18 cellular contexts compared by ENCODE assay signal in the genomic region with DNA sequence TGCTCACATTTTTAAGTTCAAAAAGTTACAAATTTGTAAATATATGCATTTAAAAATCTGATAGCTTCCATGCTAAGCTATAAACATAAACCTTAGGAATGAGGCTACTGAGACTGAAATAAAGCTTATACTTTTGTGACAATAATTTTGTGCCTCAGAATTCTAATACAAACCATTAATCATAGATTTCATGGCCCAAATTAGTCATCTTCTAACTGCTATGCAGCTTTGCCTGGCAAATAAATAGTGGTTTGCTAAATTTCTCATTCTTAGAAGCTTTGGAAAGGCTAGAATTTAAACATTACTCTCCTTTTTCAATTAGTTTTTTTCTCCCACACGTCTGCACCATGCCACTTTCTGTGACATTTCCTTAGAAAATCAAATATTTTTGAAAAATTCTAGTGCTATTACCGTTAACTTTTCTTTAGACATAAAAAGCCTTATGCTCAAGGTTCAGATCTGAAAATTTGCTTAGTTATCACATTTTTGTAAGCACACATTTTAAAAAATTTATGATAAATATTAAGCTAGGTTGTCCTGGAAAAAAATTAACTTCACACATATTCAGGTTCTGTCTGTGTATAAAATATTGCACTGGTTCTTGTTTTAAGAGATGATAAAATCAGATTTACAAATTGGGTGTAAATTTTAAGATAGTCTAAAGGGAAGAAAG. TPM values are rescaled to one million over a fixed set of nuclear protein-coding genes. Genes with fewer than 3 reads are reported as not detected.
DNase-seq lines count a peak whose midpoint lies in the region; ATAC-seq and TF ChIP-seq lines count a peak whose summit lies in the region.
"Had no signal": no experiment of that assay in that cellular context is flagged by ENCODE, and none has a peak within 500 bp of the region (broad histone marks: within the 10 kb centered on the region; RNA-seq: fewer than 3 reads in every experiment).

No MANE protein-coding gene starts in this region.

- H3K9ac ChIP-seq in IMR-90 (ENCODE audit: low read depth, low read length): no peak overlapping the region
- no peak overlapping the region for H3K9ac ChIP-seq in mammary epithelial cell (ENCODE audit: insufficient read depth, low read length)
- H3K9ac ChIP-seq: BLaER1, KMS-11 had no signal

- CTCF ChIA-PET in IMR-90 (lab: Yijun Ruan, JAX): no interaction called here
- CTCF ChIA-PET in mammary epithelial cell (lab: Charles Lee; ENCODE audit: low non-redundant PET): no interaction called here

- peak overlapping the region; percentile 66; the same call in 1 of the 2 replicates for H3K4me2 ChIP-seq in IMR-90 (ENCODE audit: low read depth, low read length)
- peak overlapping the region; percentile 73 for H3K4me2 ChIP-seq in mammary epithelial cell (ENCODE audit: insufficient read depth, low read depth, low read length)
- H3K4me2 ChIP-seq: BLaER1, KMS-11 had no signal

- no peak overlapping the region for H3K4me3 Mint-ChIP-seq in natural killer cell treated with Interleukin-12 subunit alpha and Interleukin-12 subunit beta and Interleukin-15 and Interleukin-18, amount 100 ng/mL, for 72 hours

- no TSS peak for BruUV-seq in IMR-90 (replicated peaks; lab: Mats Ljungman, UMichigan)
- no TSS peak for BruUV-seq in mammary epithelial cell (replicated peaks; lab: Mats Ljungman, UMichigan)

- intact Hi-C loops in IMR-90 (cut with micrococcal nuclease): no loop called here
- intact Hi-C loops in mammary epithelial cell (cut with micrococcal nuclease): no loop called here

- peak overlapping the region; percentile 92 for H2BK5ac ChIP-seq in IMR-90 (ENCODE audit: low read depth, low read length, poor library complexity, severe bottlenecking)

- H2BK120ac ChIP-seq in IMR-90 (ENCODE audit: low read depth, low read length): no peak overlapping the region

- H2BK20ac ChIP-seq in IMR-90 (ENCODE audit: low read depth, low read length): no peak overlapping the region

- no peaks in the 10 kb centered on the region for H3K9me3 Mint-ChIP-seq in natural killer cell treated with Interleukin-12 subunit alpha and Interleukin-12 subunit beta and Interleukin-15 and Interleukin-18, amount 100 ng/mL, for 72 hours

- POLR2A ChIA-PET in IMR-90 (lab: Charles Lee; ENCODE audit: unreplicated experiment): interaction anchor here (0.6 kb wide), 1 partner anchor 88 kb away, joined by 3 read pairs; no protein-coding TSS in a partner anchor

- no peaks in the 10 kb centered on the region for H3K27me3 ChIP-seq in IMR-90 (ENCODE audit: control insufficient read depth, insufficient read depth, low read length)
- no peaks in the 10 kb centered on the region for H3K27me3 ChIP-seq in mammary epithelial cell (ENCODE audit: insufficient read depth, low read length)
- H3K27me3 ChIP-seq: BLaER1, colonic mucosa had no signal

- peak overlapping the region in 1 of 2 experiments; percentile 29; a peak in 1 of 4 replicates for H4K8ac ChIP-seq in IMR-90 (ENCODE audit: low read depth in 2 of 2, low read length in 2 of 2)

- DNase-seq in AG08395 (ENCODE audit: low spot score) (peak; percentile 25), IMR-90 (peak; percentile 36), mammary epithelial cell (peak; percentile 19), iris pigment epithelial cell (ENCODE audit: low read depth) (peak; percentile 47), SIG-M5 (lab: John Stamatoyannopoulos, UW) (no peak)
- DNase-seq in natural killer cell treated with Interleukin-12 subunit alpha and Interleukin-12 subunit beta and Interleukin-15 and Interleukin-18, amount 100 ng/mL, for 72 hours (ENCODE audit: low spot score): no peak
- DNase-seq in NK-92 treated with Interleukin-12 subunit alpha and Interleukin-12 subunit beta, amount 100 ng/mL, for 24 hours (lab: John Stamatoyannopoulos, UW): no peak
- DNase-seq: activated CD4-positive, alpha-beta T cell treated with anti-CD3 and anti-CD28 coated beads, Interleukin-2, amount 50 U/mL, for 48 hours; activated T-cell treated with anti-CD3 and anti-CD28 coated beads, Interleukin-2, amount 50 U/mL, for 48 hours; colonic mucosa; DMS 273 treated with DMSO at 0.1 percent for 48 hours; erythroblast; NCI-H146; NCI-H446; psoas muscle had no signal

- no peak overlapping the region for H3K14ac ChIP-seq in IMR-90 (replicated peaks; ENCODE audit: low read depth, low read length)

- H3K27ac ChIP-seq in IMR-90 (ENCODE audit: insufficient read depth, low read length) (no peak overlapping the region), mammary epithelial cell (ENCODE audit: insufficient read depth, low read depth, low read length) (peak overlapping the region; percentile 54)
- H3K27ac ChIP-seq: BLaER1, colonic mucosa, KMS-11, psoas muscle had no signal

- TF ChIP-seq CTCF in IMR-90 (conservative IDR thresholded peaks at IDR 0.05; ENCODE audit: low read depth, low read length): no peak
- no peak for TF ChIP-seq CTCF in mammary epithelial cell (conservative IDR thresholded peaks at IDR 0.05 in 1 of 2, IDR thresholded peaks at IDR 0.05 in 1 of 2; ENCODE audit: extremely low read depth in 1 of 2, insufficient read depth in 1 of 2, low read depth in 1 of 2, low read length in 2 of 2)

- no peak overlapping the region for H4K91ac ChIP-seq in IMR-90 (ENCODE audit: insufficient read depth, low read depth, low read length)

- peaks cover 23% of the 10 kb centered on the region for H3K79me2 ChIP-seq in mammary epithelial cell (ENCODE audit: insufficient read depth, low read length)

- H3K27me3 Mint-ChIP-seq in natural killer cell treated with Interleukin-12 subunit alpha and Interleukin-12 subunit beta and Interleukin-15 and Interleukin-18, amount 100 ng/mL, for 72 hours: no peaks in the 10 kb centered on the region

- H2AFZ ChIP-seq in IMR-90 (replicated peaks; ENCODE audit: low read length, poor library complexity): no peak overlapping the region
- no peak overlapping the region for H2AFZ ChIP-seq in mammary epithelial cell (ENCODE audit: low read depth, low read length)

- no peak for TF ChIP-seq POLR2A in IMR-90 (IDR thresholded peaks at IDR 0.05; ENCODE audit: low read depth, low read length)

- peaks cover 8% of the 10 kb centered on the region for H3K36me3 Mint-ChIP-seq in natural killer cell treated with Interleukin-12 subunit alpha and Interleukin-12 subunit beta and Interleukin-15 and Interleukin-18, amount 100 ng/mL, for 72 hours

- H3K9me3 ChIP-seq in IMR-90 (ENCODE audit: control insufficient read depth, insufficient read depth, low read length) (no peaks in the 10 kb centered on the region), mammary epithelial cell (replicated peaks; ENCODE audit: insufficient read depth, low read length) (peaks cover 5% of the 10 kb centered on the region)
- H3K9me3 ChIP-seq: colonic mucosa, psoas muscle had no signal

- TF ChIP-seq RAD21 in IMR-90 (IDR thresholded peaks at IDR 0.05; ENCODE audit: low read length): no peak

- in situ Hi-C loops in IMR-90 (cut with MboI; ENCODE audit: low sequenced_read_pairs): no loop called here
- in situ Hi-C loops in mammary epithelial cell (cut with MboI; ENCODE audit: low sequenced_read_pairs in 2 of 2): no loop called here

- H3K4me1 ChIP-seq in IMR-90 (ENCODE audit: control insufficient read depth, insufficient read depth, low read length) (peaks cover 10% of the 10 kb centered on the region), mammary epithelial cell (ENCODE audit: insufficient read depth, low read length) (peaks cover 33% of the 10 kb centered on the region)
- H3K4me1 ChIP-seq: BLaER1, colonic mucosa, psoas muscle had no signal

- dilution Hi-C loops in IMR-90 (cut with HindIII; ENCODE audit: low sequenced_read_pairs, unreplicated experiment) (no loop called here), mammary epithelial cell (cut with HindIII; ENCODE audit: low sequenced_read_pairs) (no loop called here)

- ATAC-seq in IMR-90 (ENCODE audit: low read depth): no peak
- no peak for ATAC-seq in natural killer cell treated with Interleukin-12 subunit alpha and Interleukin-12 subunit beta and Interleukin-15 and Interleukin-18, amount 100 ng/mL, for 72 hours
- ATAC-seq in HG03280 (IDR thresholded peaks at IDR 0.05; ENCODE audit: unreplicated experiment): no peak
- ATAC-seq: psoas muscle had no signal

- peaks cover 26% of the 10 kb centered on the region in 2 donors for H3K4me1 Mint-ChIP-seq in natural killer cell treated with Interleukin-12 subunit alpha and Interleukin-12 subunit beta and Interleukin-15 and Interleukin-18, amount 100 ng/mL, for 72 hours (ENCODE audit: low read depth in 2 of 2)

- no peak overlapping the region for H3K23ac ChIP-seq in IMR-90 (ENCODE audit: low read depth, low read length)

- H3K9me1 ChIP-seq in IMR-90 (ENCODE audit: insufficient read depth, low read length): no peaks in the 10 kb centered on the region

- no peak overlapping the region for H3K4ac ChIP-seq in IMR-90 (ENCODE audit: low read depth, low read length)

- H4K20me1 ChIP-seq in IMR-90 (ENCODE audit: insufficient read depth, low read length) (no peaks in the 10 kb centered on the region), mammary epithelial cell (ENCODE audit: insufficient read depth, low read length) (no peaks in the 10 kb centered on the region)
- H4K20me1 ChIP-seq: BLaER1 had no signal

- no peak overlapping the region for H2AK9ac ChIP-seq in IMR-90 (replicated peaks; ENCODE audit: low read depth, low read length, poor library complexity)

- peak overlapping the region; percentile 3; the same call in 1 of the 2 replicates for H3K56ac ChIP-seq in IMR-90 (ENCODE audit: extremely low read depth, insufficient read depth, low read length)

- H3K27ac Mint-ChIP-seq in natural killer cell treated with Interleukin-12 subunit alpha and Interleukin-12 subunit beta and Interleukin-15 and Interleukin-18, amount 100 ng/mL, for 72 hours: no peak overlapping the region

- H3K18ac ChIP-seq in IMR-90 (ENCODE audit: low read depth, low read length): no peak overlapping the region

- peaks cover 3 to 24% of the 10 kb centered on the region in 2 experiments for H3K79me1 ChIP-seq in IMR-90 (ENCODE audit: low read depth in 1 of 2, low read length in 2 of 2)

- H2BK15ac ChIP-seq in IMR-90 (ENCODE audit: low read depth, low read length): no peak overlapping the region

- H3K36me3 ChIP-seq in IMR-90 (ENCODE audit: control insufficient read depth, insufficient read depth, low read length) (peaks cover 4% of the 10 kb centered on the region), mammary epithelial cell (ENCODE audit: insufficient read depth, low read length) (peaks cover 3% of the 10 kb centered on the region)
- H3K36me3 ChIP-seq: colonic mucosa had no signal

- H2AK5ac ChIP-seq in IMR-90 (ENCODE audit: low read depth, low read length): no peak overlapping the region

- no peak overlapping the region for H3K4me3 ChIP-seq in IMR-90 (ENCODE audit: insufficient read depth, low read depth, low read length)
- H3K4me3 ChIP-seq in mammary epithelial cell (replicated peaks in 1 of 3; ENCODE audit: insufficient read depth in 1 of 3, low read depth in 2 of 3, low read length in 3 of 3): peak overlapping the region in 1 of 3 experiments; percentile 22
- H3K4me3 ChIP-seq: BLaER1, colonic mucosa, psoas muscle had no signal

- H4K5ac ChIP-seq in IMR-90 (ENCODE audit: low read depth, low read length): no peak overlapping the region

- WGBS in IMR-90 (ENCODE audit: extremely low coverage in 2 of 2, insufficient read length in 1 of 2), 2 experiments: no CpG with 5 or more reads among the region's 2 CpGs
- 75% methylated on average over 2 of the region's 2 CpGs for WGBS in mammary epithelial cell (ENCODE audit: low coverage, missing lambda C conversion rate)

RNA-seq across cellular contexts. Expression of gene FNDC3A, which starts 46.9 kb away (rescaled TPM):
- total RNA-seq in IMR-90 (2012; rRNA removed) (60.4 and 72.8 TPM in 2 replicates), mammary epithelial cell (10 to 100 TPM; 40.0 to 67.2 TPM)
- polyA plus RNA-seq in IMR-90 (2012; rRNA removed) (23.9 and 29.2 TPM in 2 replicates), mammary epithelial cell (27.0 TPM)
- 6.0 and 7.3 TPM in 2 replicates for polyA plus RNA-seq in IMR-90 (2012; cell fraction: cytosol; rRNA removed)
- 7.8 and 56.8 TPM in 2 replicates for polyA plus RNA-seq in IMR-90 (2012; cell fraction: nucleus; rRNA removed; ENCODE audit: low replicate concordance)
- 39.2 TPM for polyA minus RNA-seq in mammary epithelial cell
- 10 to 100 TPM; 35.3 to 39.0 TPM for total RNA-seq in natural killer cell treated with Interleukin-12 subunit alpha and Interleukin-12 subunit beta and Interleukin-15 and Interleukin-18, amount 100 ng/mL, for 72 hours

Comparison
In these comparisons a context has a peak if more than half of its experiments do, and no peak if none do; other contexts are left out.
1. DNase-seq: peak in AG08395 (single experiment), IMR-90 (single experiment), mammary epithelial cell (single experiment) and iris pigment epithelial cell (single experiment); none in natural killer cell treated with Interleukin-12 subunit alpha and Interleukin-12 subunit beta and Interleukin-15 and Interleukin-18, amount 100 ng/mL, for 72 hours (single experiment), SIG-M5 (single experiment) and NK-92 treated with Interleukin-12 subunit alpha and Interleukin-12 subunit beta, amount 100 ng/mL, for 24 hours (single experiment).